In the genomic region with DNA sequence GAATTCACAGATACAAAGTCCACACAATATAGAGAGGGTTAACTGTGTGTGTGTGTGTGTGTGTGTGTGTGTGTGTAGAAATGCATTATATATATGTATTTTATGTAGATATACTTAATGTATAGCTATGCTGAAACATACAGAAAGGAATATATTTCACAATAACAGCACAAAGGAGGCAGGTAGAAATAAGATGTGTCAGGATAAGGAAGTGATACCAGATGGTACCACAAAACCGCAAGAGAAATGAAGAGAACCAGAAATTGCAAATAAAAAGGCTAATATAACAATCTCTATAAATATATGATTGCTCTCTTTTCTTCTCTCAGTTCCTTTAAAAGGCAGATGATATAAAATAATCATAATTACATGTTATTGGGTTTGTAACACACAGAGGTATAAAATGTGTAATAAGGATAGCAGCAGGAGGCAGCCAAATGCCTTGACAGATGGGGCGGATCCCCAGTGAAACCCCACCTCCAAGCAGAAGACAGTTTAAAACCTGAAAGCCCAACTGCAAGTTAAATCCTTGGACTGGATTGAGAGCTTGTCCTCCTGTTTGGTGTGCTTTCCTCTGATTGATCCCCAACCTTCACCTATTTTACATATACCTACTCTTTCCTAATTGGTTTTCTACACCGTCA, we compare ENCODE assay signal across 35 cellular contexts.
A peak's percentile ranks its signal among the peaks of the same experiment; 100 is the strongest.
DNase-seq lines count a peak whose midpoint lies in the region; ATAC-seq and TF ChIP-seq lines count a peak whose summit lies in the region.
"Had no signal": no experiment of that assay in that cellular context is flagged by ENCODE, and none has a peak within 500 bp of the region (broad histone marks: within the 10 kb centered on the region; RNA-seq: fewer than 3 reads in every experiment).

No MANE protein-coding gene starts in this region.

- H3K27ac Mint-ChIP-seq in stimulated activated naive B cell treated with anti-CD40 and anti-IgM and Interleukin-4, amounts not matched to agents 10 μg/mL and 1 μg/mL and 100 μg/mL, for 72 hours: no peak overlapping the region
- H3K27ac Mint-ChIP-seq: activated CD4-positive, alpha-beta T cell treated with anti-CD3 and anti-CD28 coated beads, Interleukin-2, amount 10 ng/mL, durations not matched to agents 24 days and 14 days; activated naive CD8-positive, alpha-beta T cell treated with anti-CD3 and anti-CD28 coated beads for 36 hours had no signal

- no peak for TF ChIP-seq CTCF in Peyer's patch (IDR thresholded peaks at IDR 0.05)
- TF ChIP-seq CTCF in left ventricle myocardium inferior (IDR thresholded peaks at IDR 0.05; ENCODE audit: borderline replicate concordance): no peak

- H3K9me3 ChIP-seq in Peyer's patch (no peaks in the 10 kb centered on the region), left ventricle myocardium inferior (replicated peaks) (peaks cover 21% of the 10 kb centered on the region)
- H3K9me3 ChIP-seq: breast epithelium, MG63, right atrium auricular region, suprapubic skin had no signal

- H3K9me3 Mint-ChIP-seq in stimulated activated naive B cell treated with anti-CD40 and anti-IgM and Interleukin-4, amounts not matched to agents 10 μg/mL and 1 μg/mL and 100 μg/mL, for 72 hours: peaks cover 12 to 15% of the 10 kb centered on the region in 2 donors

- H3K4me3 ChIP-seq in Peyer's patch (no peak overlapping the region), left ventricle myocardium inferior (no peak overlapping the region)
- H3K4me3 ChIP-seq: breast epithelium, heart right ventricle, MG63, PC-9, right atrium auricular region, suprapubic skin had no signal

- H3K4me1 Mint-ChIP-seq in stimulated activated naive B cell treated with anti-CD40 and anti-IgM and Interleukin-4, amounts not matched to agents 10 μg/mL and 1 μg/mL and 100 μg/mL, for 72 hours: peaks cover 2 to 6% of the 10 kb centered on the region in 2 donors
- H3K4me1 Mint-ChIP-seq: activated CD4-positive, alpha-beta T cell treated with anti-CD3 and anti-CD28 coated beads, Interleukin-2, amount 10 ng/mL, durations not matched to agents 24 days and 14 days; activated naive CD8-positive, alpha-beta T cell treated with anti-CD3 and anti-CD28 coated beads for 36 hours had no signal

- H3K4me1 ChIP-seq in Peyer's patch (no peaks in the 10 kb centered on the region), left ventricle myocardium inferior (no peaks in the 10 kb centered on the region)
- H3K4me1 ChIP-seq: breast epithelium, heart right ventricle, right atrium auricular region, suprapubic skin had no signal

- intact Hi-C loops in left ventricle myocardium inferior (cut with micrococcal nuclease): no loop called here

- no peaks in the 10 kb centered on the region for H3K27me3 ChIP-seq in Peyer's patch
- no peaks in the 10 kb centered on the region for H3K27me3 ChIP-seq in left ventricle myocardium inferior (ENCODE audit: low read depth)
- H3K27me3 ChIP-seq: breast epithelium, heart right ventricle, right atrium auricular region, suprapubic skin had no signal

- ATAC-seq in HG03565 (IDR thresholded peaks at IDR 0.05; ENCODE audit: unreplicated experiment): peak; percentile 69
- peak; percentile 63 to 66 for ATAC-seq in stimulated activated naive B cell treated with anti-CD40 and anti-IgM and Interleukin-4, amounts not matched to agents 10 μg/mL and 1 μg/mL and 100 μg/mL, for 72 hours (replicated peaks)
- ATAC-seq: heart right ventricle, left ventricle myocardium superior had no signal

- H3K27me3 Mint-ChIP-seq in stimulated activated naive B cell treated with anti-CD40 and anti-IgM and Interleukin-4, amounts not matched to agents 10 μg/mL and 1 μg/mL and 100 μg/mL, for 72 hours: peaks cover 14 to 29% of the 10 kb centered on the region in 2 donors

- TF ChIP-seq POLR2A in Peyer's patch (IDR thresholded peaks at IDR 0.05): no peak

- DNase-seq in NOMO-1 (lab: John Stamatoyannopoulos, UW; ENCODE audit: unreplicated experiment in 2 of 2) (peak; percentile 29 to 69), NOMO-1 treated with dmso at 0.1 percent for 144 hours (lab: John Stamatoyannopoulos, UW; ENCODE audit: unreplicated experiment) (no peak), NOMO-1 treated with DMSO at 0.1 percent for 48 hours (lab: John Stamatoyannopoulos, UW; ENCODE audit: unreplicated experiment) (peak; percentile 72), Peyer's patch (no peak), left ventricle myocardium inferior (no peak)
- DNase-seq in stimulated activated naive B cell treated with anti-CD40 and anti-IgM and Interleukin-4, amounts not matched to agents 10 μg/mL and 1 μg/mL and 100 μg/mL, for 72 hours: no peak
- no peak for DNase-seq in stimulated activated CD4-positive, alpha-beta T cell treated with anti-CD3 and anti-CD28 coated beads, Interleukin-2, amount 100 ng/mL, for 24 hours
- DNase-seq: activated CD4-positive, alpha-beta T cell treated with anti-CD3 and anti-CD28 coated beads, Interleukin-2, amount 10 ng/mL, durations not matched to agents 24 days and 14 days; activated effector memory CD4-positive, alpha-beta T cell treated with anti-CD3 and anti-CD28 coated beads, Interleukin-2, amount 50 U/mL, for 16 hours; activated naive CD8-positive, alpha-beta T cell treated with anti-CD3 and anti-CD28 coated beads for 36 hours; anterior cingulate cortex; COR-L47; DMS79; foreskin melanocyte; GDM1; HCEC 1CT; heart right ventricle; KG1; left ventricle myocardium superior; MG63; NCI-H2107; NCI-H82; PC-9; posterior cingulate gyrus; SHP77; small intestine; stimulated activated naive CD4-positive, alpha-beta T cell treated with Interleukin-2 at 50 U/mL for 16 hours; T-helper 9 cell had no signal

- peaks cover 0 to 3% of the 10 kb centered on the region in 2 donors for H3K36me3 Mint-ChIP-seq in stimulated activated naive B cell treated with anti-CD40 and anti-IgM and Interleukin-4, amounts not matched to agents 10 μg/mL and 1 μg/mL and 100 μg/mL, for 72 hours
- H3K36me3 Mint-ChIP-seq: activated naive CD8-positive, alpha-beta T cell treated with anti-CD3 and anti-CD28 coated beads for 36 hours had no signal

- H3K4me3 Mint-ChIP-seq in stimulated activated naive B cell treated with anti-CD40 and anti-IgM and Interleukin-4, amounts not matched to agents 10 μg/mL and 1 μg/mL and 100 μg/mL, for 72 hours: no peak overlapping the region
- H3K4me3 Mint-ChIP-seq: activated CD4-positive, alpha-beta T cell treated with anti-CD3 and anti-CD28 coated beads, Interleukin-2, amount 10 ng/mL, durations not matched to agents 24 days and 14 days; activated naive CD8-positive, alpha-beta T cell treated with anti-CD3 and anti-CD28 coated beads for 36 hours had no signal

- no peaks in the 10 kb centered on the region for H3K36me3 ChIP-seq in Peyer's patch
- no peaks in the 10 kb centered on the region for H3K36me3 ChIP-seq in left ventricle myocardium inferior
- H3K36me3 ChIP-seq: breast epithelium, heart right ventricle, MG63, right atrium auricular region, suprapubic skin had no signal

- H3K27ac ChIP-seq in Peyer's patch: no peak overlapping the region
- no peak overlapping the region for H3K27ac ChIP-seq in left ventricle myocardium inferior (replicated peaks)
- H3K27ac ChIP-seq: 22Rv1, breast epithelium, C4-2B, heart right ventricle, PC-9, right atrium auricular region, suprapubic skin, VCaP had no signal

Comparison
In these comparisons a context has a peak if more than half of its experiments do, and no peak if none do; other contexts are left out.
1. DNase-seq: peak in NOMO-1 (2 of 2) and NOMO-1 treated with DMSO at 0.1 percent for 48 hours (single experiment); none in NOMO-1 treated with dmso at 0.1 percent for 144 hours (single experiment), stimulated activated naive B cell treated with anti-CD40 and anti-IgM and Interleukin-4, amounts not matched to agents 10 μg/mL and 1 μg/mL and 100 μg/mL, for 72 hours (single experiment), Peyer's patch (0 of 3), left ventricle myocardium inferior (single experiment) and stimulated activated CD4-positive, alpha-beta T cell treated with anti-CD3 and anti-CD28 coated beads, Interleukin-2, amount 100 ng/mL, for 24 hours (0 of 2).